In the genomic region with DNA sequence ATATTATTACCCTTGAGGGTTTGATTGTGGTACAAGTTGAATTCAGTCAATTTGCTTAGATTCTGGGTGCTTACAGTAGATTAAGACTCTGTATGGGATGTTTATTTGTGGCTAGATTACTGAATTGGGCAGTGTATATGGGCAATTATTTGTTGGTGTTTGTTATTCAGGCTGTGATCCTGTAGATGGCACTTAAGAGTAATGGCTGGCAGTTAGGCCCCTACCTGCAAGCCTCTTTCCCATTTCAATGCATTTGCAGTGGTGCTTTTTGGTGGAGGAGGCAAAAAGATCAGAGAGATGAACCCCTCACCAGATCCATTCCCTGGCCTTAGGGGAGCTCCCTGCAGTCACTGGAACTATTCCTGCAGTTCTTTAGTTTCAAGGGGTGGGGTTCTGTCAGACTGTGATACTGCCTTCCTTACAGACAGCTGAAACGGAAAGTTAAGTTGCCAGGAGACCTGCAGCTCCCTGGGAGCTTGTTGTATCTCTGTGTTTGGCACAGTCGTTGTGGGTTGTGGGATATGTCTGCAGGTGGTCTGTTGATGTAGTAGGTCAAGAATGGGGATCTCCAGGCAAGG, we compare ENCODE assay signal across 10 cellular contexts.
DNase-seq lines count a peak whose midpoint lies in the region; ATAC-seq and TF ChIP-seq lines count a peak whose summit lies in the region.
"Had no signal": no experiment of that assay in that cellular context is flagged by ENCODE, and none has a peak within 500 bp of the region (broad histone marks: within the 10 kb centered on the region; RNA-seq: fewer than 3 reads in every experiment).

No MANE protein-coding gene starts in this region.

- H3K4me3 ChIP-seq in mucosa of descending colon: no peak overlapping the region

- no peaks in the 10 kb centered on the region for H3K4me1 ChIP-seq in mucosa of descending colon (ENCODE audit: low read depth)

- intact Hi-C loops in mucosa of descending colon (cut with DNase I, micrococcal nuclease): no loop called here

- no peaks in the 10 kb centered on the region for H3K36me3 ChIP-seq in mucosa of descending colon (ENCODE audit: low read depth)

- peak in 2 of 3 experiments; percentile 15 to 50 for DNase-seq in NCI-H1417 (lab: John Stamatoyannopoulos, UW)
- no peak for DNase-seq in NCI-H1417 treated with DMSO at 0.1 percent for 48 hours (lab: John Stamatoyannopoulos, UW)
- DNase-seq in NCI-H226: peak; percentile 19
- peak; percentile 49 for DNase-seq in dermis blood vessel endothelial cell
- DNase-seq in renal cortical epithelial cell (ENCODE audit: low read depth): peak; percentile 35
- no peak for DNase-seq in AML-193 (lab: John Stamatoyannopoulos, UW)
- no peak for DNase-seq in mucosa of descending colon
- DNase-seq: natural killer cell had no signal

- ATAC-seq in GM19035 (IDR thresholded peaks at IDR 0.05; ENCODE audit: unreplicated experiment) (no peak), mucosa of descending colon (no peak)
- ATAC-seq: activated naive CD4-positive, alpha-beta T cell treated with anti-CD3 and anti-CD28 coated beads, Interleukin-2, amount 50 U/mL, for 72 hours; natural killer cell had no signal

- H3K9me3 ChIP-seq in mucosa of descending colon: peaks cover 5% of the 10 kb centered on the region

- TF ChIP-seq CTCF in mucosa of descending colon (IDR thresholded peaks at IDR 0.05): no peak

Comparison
In these comparisons a context has a peak if more than half of its experiments do, and no peak if none do; other contexts are left out.
1. DNase-seq: peak in NCI-H1417 (2 of 3), NCI-H226 (single experiment), dermis blood vessel endothelial cell (single experiment) and renal cortical epithelial cell (single experiment); none in NCI-H1417 treated with DMSO at 0.1 percent for 48 hours (single experiment), AML-193 (0 of 2) and mucosa of descending colon (0 of 3).